Comparison of ENCODE assay signal across 17 cellular contexts in genomic region chr6:27059621-27060425, GRCh38.
DNase-seq lines count a peak whose midpoint lies in the region; ATAC-seq and TF ChIP-seq lines count a peak whose summit lies in the region.
"Had no signal": no experiment of that assay in that cellular context is flagged by ENCODE, and none has a peak within 500 bp of the region (broad histone marks: within the 10 kb centered on the region; RNA-seq: fewer than 3 reads in every experiment).

No MANE protein-coding gene starts in this region.

- no peak overlapping the region for H2AK5ac ChIP-seq in neuronal stem cell (ENCODE audit: low read depth, low read length)

- POLR2A ChIA-PET in SK-N-SH (lab: Yijun Ruan, JAX): interaction anchor here (0.6 kb wide), 1 partner anchor 1816 kb away, joined by 5 read pairs; no protein-coding TSS in a partner anchor

- DNase-seq in HT-29 (ENCODE audit: low spot score): peak; percentile 20
- peak; percentile 77 for DNase-seq in NCI-H2081 treated with DMSO at 0.1 percent for 48 hours (lab: John Stamatoyannopoulos, UW)
- peak; percentile 32 for DNase-seq in SK-N-SH
- no peak for DNase-seq in neuronal stem cell (ENCODE audit: low spot score)
- no peak for DNase-seq in GOT3 (lab: John Stamatoyannopoulos, UW)
- DNase-seq: activated CD4-positive, alpha-beta T cell treated with anti-CD3 and anti-CD28 coated beads, Interleukin-2, amount 10 ng/mL, durations not matched to agents 24 days and 14 days; activated naive CD4-positive, alpha-beta T cell treated with anti-CD3 and anti-CD28 coated beads, Interleukin-2, amount 50 U/mL, for 16 hours; CD4-positive, CD25-positive, alpha-beta regulatory T cell; esophagus squamous epithelium; heart left ventricle; islet precursor cell; NCI-H1694; stimulated activated CD4-positive, alpha-beta T cell treated with anti-CD3 and anti-CD28 coated beads, Interleukin-4, amount 100 ng/mL, for 1 hour; stimulated activated CD8-positive, alpha-beta memory T cell treated with anti-CD3 and anti-CD28 coated beads, Interleukin-4, amount 100 ng/mL, for 48 hours had no signal

- H3K9me3 ChIP-seq in SK-N-SH: no peaks in the 10 kb centered on the region
- H3K9me3 ChIP-seq in neuronal stem cell (replicated peaks in 1 of 2; ENCODE audit: control insufficient read depth in 2 of 2, insufficient read depth in 1 of 2, low read depth in 1 of 2, low read length in 2 of 2): no peaks in the 10 kb centered on the region
- H3K9me3 ChIP-seq: esophagus squamous epithelium, heart left ventricle had no signal

- no peak overlapping the region for H2BK5ac ChIP-seq in neuronal stem cell (ENCODE audit: low read length)

- WGBS in SK-N-SH (ENCODE audit: low lambda C conversion rate): 56% methylated on average over 10 of the region's 10 CpGs
- no CpG with 5 or more reads among the region's 10 CpGs for WGBS in neuronal stem cell (ENCODE audit: extremely low coverage in 2 of 2, insufficient read length in 2 of 2, insufficient replicate concordance in 1 of 2), 2 donors

- no peak overlapping the region for H3K23ac ChIP-seq in neuronal stem cell (ENCODE audit: low read depth, low read length, poor library complexity)

- no peak overlapping the region for H3K14ac ChIP-seq in neuronal stem cell (ENCODE audit: low read length)

- no peaks in the 10 kb centered on the region for H3K79me2 ChIP-seq in SK-N-SH (ENCODE audit: insufficient read depth)

- CTCF ChIA-PET in SK-N-SH (lab: Yijun Ruan, JAX): interaction anchor here (1.4 kb wide), 1 partner anchor 19 kb away, joined by 4 read pairs; no protein-coding TSS in a partner anchor

- no peak overlapping the region for H2BK15ac ChIP-seq in neuronal stem cell (ENCODE audit: low read length)

- no peak overlapping the region for H2AFZ ChIP-seq in SK-N-SH (ENCODE audit: low read depth)
- H2AFZ ChIP-seq in neuronal stem cell (ENCODE audit: low read length): peak overlapping the region; percentile 35

- no peak for TF ChIP-seq RAD21 in SK-N-SH (IDR thresholded peaks at IDR 0.05; ENCODE audit: low read length)

- no peak overlapping the region for H3K4me3 ChIP-seq in SK-N-SH (ENCODE audit: low read depth in 2 of 2, low read length in 1 of 2)
- H3K4me3 ChIP-seq in neuronal stem cell (ENCODE audit: low read length in 2 of 2): no peak overlapping the region
- H3K4me3 ChIP-seq: esophagus squamous epithelium, heart left ventricle had no signal

- no peaks in the 10 kb centered on the region for H3K36me3 ChIP-seq in SK-N-SH (replicated peaks in 1 of 2; ENCODE audit: control insufficient read depth in 1 of 2, insufficient read depth in 2 of 2, low read length in 1 of 2)
- H3K36me3 ChIP-seq in neuronal stem cell (replicated peaks in 1 of 2; ENCODE audit: control insufficient read depth in 2 of 2, insufficient read depth in 2 of 2, low read length in 2 of 2): no peaks in the 10 kb centered on the region
- H3K36me3 ChIP-seq: esophagus squamous epithelium, heart left ventricle had no signal

- H3K27me3 ChIP-seq in SK-N-SH (ENCODE audit: insufficient read depth): no peaks in the 10 kb centered on the region
- peaks cover 0 to 10% (median 0%) of the 10 kb centered on the region in 3 experiments for H3K27me3 ChIP-seq in neuronal stem cell (ENCODE audit: control insufficient read depth in 3 of 3, insufficient read depth in 3 of 3, low read depth in 1 of 3, low read length in 3 of 3)

- H3K4me1 ChIP-seq in SK-N-SH (ENCODE audit: control insufficient read depth in 1 of 2, insufficient read depth in 2 of 2, low read depth in 1 of 2, low read length in 1 of 2) (peaks cover 0 to 11% of the 10 kb centered on the region in 2 experiments; a peak in 2 of 4 replicates), neuronal stem cell (ENCODE audit: control insufficient read depth in 2 of 2, insufficient read depth in 1 of 2, low read depth in 1 of 2, low read length in 2 of 2) (peaks cover 0 to 2% of the 10 kb centered on the region in 2 donors)
- H3K4me1 ChIP-seq: esophagus squamous epithelium, heart left ventricle had no signal

- no peak overlapping the region for H4K8ac ChIP-seq in neuronal stem cell (ENCODE audit: low read depth, low read length)

- H3K9ac ChIP-seq in SK-N-SH (no peak overlapping the region), neuronal stem cell (ENCODE audit: low read depth, low read length, poor library complexity) (no peak overlapping the region)

- ATAC-seq in GM18520 (IDR thresholded peaks at IDR 0.05; ENCODE audit: unreplicated experiment) (no peak), HG03095 (IDR thresholded peaks at IDR 0.05; ENCODE audit: unreplicated experiment) (no peak)
- ATAC-seq: heart left ventricle, Right ventricle myocardium inferior had no signal

- H2BK120ac ChIP-seq in neuronal stem cell (ENCODE audit: low read depth, low read length): no peak overlapping the region

- no peak overlapping the region for H3K4ac ChIP-seq in neuronal stem cell (ENCODE audit: low read length)

- H4K20me1 ChIP-seq in SK-N-SH (ENCODE audit: insufficient read depth): no peaks in the 10 kb centered on the region

- H3F3A ChIP-seq in SK-N-SH (replicated peaks; ENCODE audit: insufficient read depth): no peaks in the 10 kb centered on the region

- peak overlapping the region in 1 of 2 experiments; percentile 50; a peak in 2 of 4 replicates for H3K27ac ChIP-seq in SK-N-SH (ENCODE audit: low read depth in 2 of 2, low read length in 1 of 2)
- no peak overlapping the region for H3K27ac ChIP-seq in neuronal stem cell (replicated peaks; ENCODE audit: low read length)
- H3K27ac ChIP-seq: esophagus squamous epithelium, heart left ventricle had no signal

- TF ChIP-seq EP300 in SK-N-SH (IDR thresholded peaks at IDR 0.05; ENCODE audit: borderline replicate concordance in 1 of 2, low read depth in 1 of 2, low read length in 1 of 2): no peak

- TF ChIP-seq CTCF in SK-N-SH (IDR thresholded peaks at IDR 0.05): no peak

- H3K79me1 ChIP-seq in neuronal stem cell (ENCODE audit: low read depth, low read length): no peaks in the 10 kb centered on the region

- no peak overlapping the region for H3K18ac ChIP-seq in neuronal stem cell (ENCODE audit: low read length)

- H3K4me2 ChIP-seq in SK-N-SH (no peak overlapping the region), neuronal stem cell (ENCODE audit: insufficient read depth, low read length, poor library complexity, severe bottlenecking) (no peak overlapping the region)

- H4K91ac ChIP-seq in neuronal stem cell (ENCODE audit: low read depth, low read length, poor library complexity): no peak overlapping the region

- no peak overlapping the region for H2BK12ac ChIP-seq in neuronal stem cell (ENCODE audit: low read length)

- H3K9me2 ChIP-seq in SK-N-SH: no peaks in the 10 kb centered on the region

TF ChIP-seq in SK-N-SH, 30 proteins besides CTCF, POLR2A, EP300 and RAD21 (continues in another document):
- TF ChIP-seq SMC3 (IDR thresholded peaks at IDR 0.05; ENCODE audit: low read depth, low read length) (no peak), TEAD4 (IDR thresholded peaks at IDR 0.05; ENCODE audit: borderline replicate concordance, insufficient read depth) (no peak), RXRA (IDR thresholded peaks at IDR 0.05; ENCODE audit: borderline replicate concordance, low read depth) (no peak), NRF1 (IDR thresholded peaks at IDR 0.05; ENCODE audit: low read depth, low read length) (no peak), MXI1 (IDR thresholded peaks at IDR 0.05; ENCODE audit: low read depth, low read length) (no peak), REST (IDR thresholded peaks at IDR 0.05; ENCODE audit: low read depth, low read length) (no peak), USF2 (IDR thresholded peaks at IDR 0.05; ENCODE audit: borderline replicate concordance, low read depth, low read length) (no peak), TAF1 (IDR thresholded peaks at IDR 0.05; ENCODE audit: borderline replicate concordance, low read depth, low read length) (no peak), CHD2 (IDR thresholded peaks at IDR 0.05; ENCODE audit: low read length, partially characterized antibody) (no peak)
- TF ChIP-seq, protein P1, sequence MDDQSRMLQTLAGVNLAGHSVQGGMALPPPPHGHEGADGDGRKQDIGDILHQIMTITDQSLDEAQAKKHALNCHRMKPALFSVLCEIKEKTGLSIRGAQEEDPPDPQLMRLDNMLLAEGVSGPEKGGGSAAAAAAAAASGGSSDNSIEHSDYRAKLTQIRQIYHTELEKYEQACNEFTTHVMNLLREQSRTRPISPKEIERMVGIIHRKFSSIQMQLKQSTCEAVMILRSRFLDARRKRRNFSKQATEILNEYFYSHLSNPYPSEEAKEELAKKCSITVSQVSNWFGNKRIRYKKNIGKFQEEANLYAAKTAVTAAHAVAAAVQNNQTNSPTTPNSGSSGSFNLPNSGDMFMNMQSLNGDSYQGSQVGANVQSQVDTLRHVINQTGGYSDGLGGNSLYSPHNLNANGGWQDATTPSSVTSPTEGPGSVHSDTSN (IDR thresholded peaks at IDR 0.05): no peak

Comparison
In these comparisons a context has a peak if more than half of its experiments do, and no peak if none do; other contexts are left out.
1. DNase-seq: peak in HT-29 (single experiment), NCI-H2081 treated with DMSO at 0.1 percent for 48 hours (single experiment) and SK-N-SH (single experiment); none in neuronal stem cell (single experiment) and GOT3 (single experiment).